In genomic region chr2:98254504-98255059, GRCh38 we compare ENCODE assay signal across 30 cellular contexts.
"Had no signal": no experiment of that assay in that cellular context is flagged by ENCODE, and none has a peak within 500 bp of the region (broad histone marks: within the 10 kb centered on the region; RNA-seq: fewer than 3 reads in every experiment).

No MANE protein-coding gene starts in this region.

- H3K9me3 ChIP-seq: ovary, psoas muscle, right lobe of liver, sigmoid colon, suprapubic skin, testis, tibial nerve, upper lobe of left lung, uterus had no signal

- FAIRE-seq: small intestine had no signal

- H3K36me3 Mint-ChIP-seq: naive thymus-derived CD4-positive, alpha-beta T cell; natural killer cell; neural progenitor cell; stimulated activated memory B cell treated with anti-CD40 and anti-IgM and Interleukin-4, amounts not matched to agents 10 μg/mL and 1 μg/mL and 100 μg/mL, for 72 hours had no signal

- H3K27me3 ChIP-seq: neural progenitor cell, ovary, right lobe of liver, sigmoid colon, suprapubic skin, testis, tibial nerve, upper lobe of left lung, uterus had no signal

- DNase-seq: naive thymus-derived CD4-positive, alpha-beta T cell; natural killer cell; occipital lobe; ovary; posterior cingulate gyrus; psoas muscle; right cardiac atrium; right lobe of liver; sigmoid colon; small intestine; stimulated activated CD4-positive, alpha-beta T cell treated with anti-CD3 and anti-CD28 coated beads, Interleukin-15, amount 100 ng/mL, for 24 hours; stimulated activated CD4-positive, alpha-beta T cell treated with anti-CD3 and anti-CD28 coated beads, Interleukin-2, amount 100 ng/mL, for 24 hours; stimulated activated CD4-positive, alpha-beta T cell treated with anti-CD3 and anti-CD28 coated beads, Interleukin-2, amount 100 ng/mL, for 48 hours; stimulated activated CD4-positive, alpha-beta T cell treated with anti-CD3 and anti-CD28 coated beads, Interleukin-4, amount 100 ng/mL, for 4 hours; stimulated activated CD8-positive, alpha-beta memory T cell treated with anti-CD3 and anti-CD28 coated beads, Interleukin-4, amount 100 ng/mL, for 48 hours; stimulated activated naive CD4-positive, alpha-beta T cell; stimulated activated naive CD8-positive, alpha-beta T cell treated with anti-CD3 and anti-CD28 coated beads, Interleukin-15, amount 100 ng/mL, for 72 hours; stimulated activated naive CD8-positive, alpha-beta T cell treated with anti-CD3 and anti-CD28 coated beads, Interleukin-15, Interleukin-2, amounts not matched to agents 100 U/mL and 50 U/mL, for 24 hours; substantia nigra; testis; trophoblast cell; uterus had no signal

- H3K4me1 Mint-ChIP-seq: naive thymus-derived CD4-positive, alpha-beta T cell; nephron; stimulated activated naive CD8-positive, alpha-beta T cell treated with anti-CD3 and anti-CD28 coated beads, Interleukin-15, amount 100 ng/mL, for 72 hours had no signal

- ATAC-seq: naive thymus-derived CD4-positive, alpha-beta T cell; natural killer cell; psoas muscle; right cardiac atrium; right lobe of liver; stimulated activated memory B cell treated with anti-CD40 and anti-IgM and Interleukin-4, amounts not matched to agents 10 μg/mL and 1 μg/mL and 100 μg/mL, for 72 hours; stimulated activated naive CD8-positive, alpha-beta T cell treated with anti-CD3 and anti-CD28 coated beads, Interleukin-15, amount 100 ng/mL, for 72 hours; stimulated activated naive CD8-positive, alpha-beta T cell treated with anti-CD3 and anti-CD28 coated beads, Interleukin-15, Interleukin-2, amounts not matched to agents 100 U/mL and 50 U/mL, for 24 hours had no signal

- H3K4me3 ChIP-seq: neural progenitor cell, ovary, psoas muscle, right lobe of liver, sigmoid colon, suprapubic skin, testis, tibial nerve, upper lobe of left lung, uterus had no signal

- H3K9me3 Mint-ChIP-seq: natural killer cell; stimulated activated memory B cell treated with anti-CD40 and anti-IgM and Interleukin-4, amounts not matched to agents 10 μg/mL and 1 μg/mL and 100 μg/mL, for 72 hours; stimulated activated naive CD8-positive, alpha-beta T cell treated with anti-CD3 and anti-CD28 coated beads, Interleukin-15, amount 100 ng/mL, for 72 hours had no signal

- H3K9ac ChIP-seq: neural progenitor cell, parathyroid adenoma had no signal

- H3K4me2 ChIP-seq: neural progenitor cell had no signal

- H3K4me1 ChIP-seq: neural progenitor cell, parathyroid adenoma, psoas muscle, right lobe of liver, sigmoid colon, suprapubic skin, testis, upper lobe of left lung, uterus had no signal

- H3K4me3 Mint-ChIP-seq: naive thymus-derived CD4-positive, alpha-beta T cell; natural killer cell; nephron; neural progenitor cell; stimulated activated memory B cell treated with anti-CD40 and anti-IgM and Interleukin-4, amounts not matched to agents 10 μg/mL and 1 μg/mL and 100 μg/mL, for 72 hours; stimulated activated naive CD8-positive, alpha-beta T cell treated with anti-CD3 and anti-CD28 coated beads, Interleukin-15, amount 100 ng/mL, for 72 hours had no signal

- H2AFZ ChIP-seq: neural progenitor cell, parathyroid adenoma had no signal

- H3K36me3 ChIP-seq: neural progenitor cell, ovary, right lobe of liver, sigmoid colon, suprapubic skin, tibial nerve, upper lobe of left lung, uterus had no signal

- H3K27me3 Mint-ChIP-seq: progenitor cell of endocrine pancreas; stimulated activated memory B cell treated with anti-CD40 and anti-IgM and Interleukin-4, amounts not matched to agents 10 μg/mL and 1 μg/mL and 100 μg/mL, for 72 hours had no signal

- H3K79me2 ChIP-seq: parathyroid adenoma had no signal

- H3K27ac Mint-ChIP-seq: naive thymus-derived CD4-positive, alpha-beta T cell; natural killer cell; nephron; progenitor cell of endocrine pancreas; stimulated activated memory B cell treated with anti-CD40 and anti-IgM and Interleukin-4, amounts not matched to agents 10 μg/mL and 1 μg/mL and 100 μg/mL, for 72 hours; stimulated activated naive CD8-positive, alpha-beta T cell treated with anti-CD3 and anti-CD28 coated beads, Interleukin-15, amount 100 ng/mL, for 72 hours had no signal

- H3K27ac ChIP-seq: neural progenitor cell, ovary, parathyroid adenoma, psoas muscle, right lobe of liver, sigmoid colon, suprapubic skin, testis, tibial nerve, upper lobe of left lung, uterus had no signal
